Comparison of ENCODE assay signal across 9 cellular contexts in the genomic region with DNA sequence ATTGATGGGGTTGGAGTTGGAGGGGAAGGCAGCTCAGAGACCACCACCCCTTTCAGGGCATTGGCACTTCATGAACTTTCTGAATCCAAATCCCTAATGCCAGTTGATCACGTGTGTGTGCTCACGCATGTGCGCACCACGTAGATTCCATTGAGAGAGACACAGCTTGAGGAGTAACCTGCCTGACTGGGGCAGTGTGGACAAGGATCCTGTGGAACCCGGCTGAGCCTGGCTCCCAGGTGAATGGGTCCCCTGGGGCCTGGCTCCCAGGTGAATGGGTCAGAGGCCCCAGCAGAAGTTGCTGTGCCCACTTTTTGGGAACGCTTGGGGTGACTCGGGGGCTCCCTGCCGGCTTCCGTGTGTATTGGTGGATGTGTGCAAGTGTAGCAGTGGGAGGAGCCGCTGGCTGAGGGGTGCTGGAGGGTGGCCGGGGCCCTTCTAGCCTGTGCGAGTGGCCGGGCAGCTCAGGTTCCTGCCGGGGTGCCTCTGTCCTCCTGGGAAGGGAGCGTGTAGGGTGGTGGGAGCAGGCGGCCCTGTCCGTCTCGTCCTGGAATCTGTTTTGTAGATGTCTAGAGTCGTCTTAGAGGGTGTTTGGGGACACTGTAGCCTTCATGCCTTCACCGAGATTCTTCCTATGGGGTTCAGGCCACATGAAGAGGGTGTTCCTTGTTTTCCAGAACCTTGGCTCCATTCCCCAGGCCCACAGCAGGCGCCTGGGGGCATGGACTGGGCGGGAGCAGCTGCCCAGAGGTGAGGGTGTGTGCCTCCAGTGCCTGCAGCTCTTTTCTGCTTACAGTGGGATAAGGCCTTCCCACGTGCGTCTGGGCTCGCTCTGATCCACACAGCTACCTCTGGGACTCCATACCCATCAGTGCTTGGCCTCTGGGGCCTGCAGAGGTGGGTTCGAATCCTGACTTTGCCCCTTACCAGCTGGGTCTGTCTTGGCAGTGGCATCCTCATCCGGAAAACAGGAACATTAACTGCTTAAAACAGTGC. TPM values are rescaled to one million over a fixed set of nuclear protein-coding genes. Genes with fewer than 3 reads are reported as not detected.
DNase-seq lines count a peak whose midpoint lies in the region; ATAC-seq, FAIRE-seq and TF ChIP-seq lines count a peak whose summit lies in the region.
"Had no signal": no experiment of that assay in that cellular context is flagged by ENCODE, and none has a peak within 500 bp of the region (broad histone marks: within the 10 kb centered on the region; RNA-seq: fewer than 3 reads in every experiment).

No MANE protein-coding gene starts in this region.

- peak overlapping the region; percentile 66 for H3K27ac Mint-ChIP-seq in astrocyte (ENCODE audit: unreplicated experiment)
- H3K27ac Mint-ChIP-seq: HFFc6 had no signal

- no peak for FAIRE-seq in astrocyte (lab: Jason Lieb, UNC)

- CTCF ChIA-PET in A673 (lab: Charles Lee), result no interaction called here

- no TSS peak for BruUV-seq in A673 (replicated peaks; lab: Mats Ljungman, UMichigan)

- peak overlapping the region; percentile 6 for H3K9ac ChIP-seq in astrocyte (ENCODE audit: low read length)

- no peak overlapping the region for H3K4me3 ChIP-seq in astrocyte (ENCODE audit: insufficient read depth, low read depth, low read length)
- H3K4me3 ChIP-seq in mucosa of descending colon, result no peak overlapping the region
- H3K4me3 ChIP-seq in tibial artery, result no peak overlapping the region
- H3K4me3 ChIP-seq in A673 (ENCODE audit: low read depth, low read length, poor library complexity, severe bottlenecking), result no peak overlapping the region

- peaks cover 55% of the 10 kb centered on the region for H4K20me1 ChIP-seq in astrocyte (ENCODE audit: insufficient read depth, low read length)

- no peaks in the 10 kb centered on the region for H3K9me3 Mint-ChIP-seq in astrocyte (ENCODE audit: unreplicated experiment)
- H3K9me3 Mint-ChIP-seq: HFFc6 had no signal

- H3K27me3 Mint-ChIP-seq in astrocyte (ENCODE audit: low read depth, unreplicated experiment), result no peaks in the 10 kb centered on the region

- DNase-seq in activated CD8-positive, alpha-beta memory T cell treated with anti-CD3 and anti-CD28 coated beads, Interleukin-2, amount 50 U/mL, for 4 hours, result peak; percentile 12
- no peak for DNase-seq in activated CD8-positive, alpha-beta memory T cell treated with anti-CD3 and anti-CD28 coated beads for 24 hours
- DNase-seq in astrocyte (ENCODE audit: low read depth) (no peak), mucosa of descending colon (peak in 2 of 3 donors; percentile 39 to 62), tibial artery (no peak), A673 (ENCODE audit: low spot score) (no peak)
- DNase-seq: HFFc6 had no signal

- H3K36me3 Mint-ChIP-seq in astrocyte (ENCODE audit: low read depth, unreplicated experiment), result peaks cover 24% of the 10 kb centered on the region

- H3K4me3 Mint-ChIP-seq in astrocyte (ENCODE audit: unreplicated experiment), result peak overlapping the region; percentile 89
- H3K4me3 Mint-ChIP-seq: HFFc6 had no signal

- H2AFZ ChIP-seq in astrocyte (ENCODE audit: low read depth, low read length), result no peak overlapping the region

- intact Hi-C loops in mucosa of descending colon (cut with DNase I, micrococcal nuclease), result no loop called here
- intact Hi-C loops in tibial artery (cut with DNase I; ENCODE audit: low total_unique reads), result no loop called here
- intact Hi-C loops in A673 (cut with micrococcal nuclease; ENCODE audit: unreplicated experiment), result no loop called here

- ATAC-seq in mucosa of descending colon, result no peak
- ATAC-seq in GM21786 (IDR thresholded peaks at IDR 0.05; ENCODE audit: unreplicated experiment), result no peak
- no peak for ATAC-seq in HG02763 (IDR thresholded peaks at IDR 0.05; ENCODE audit: unreplicated experiment)

- H3K36me3 ChIP-seq in astrocyte (ENCODE audit: insufficient read depth, low read length) (no peaks in the 10 kb centered on the region), mucosa of descending colon (ENCODE audit: low read depth) (no peaks in the 10 kb centered on the region), tibial artery (peaks cover 0 to 22% (median 6%) of the 10 kb centered on the region in 3 donors), A673 (ENCODE audit: insufficient read depth, low read length, poor library complexity, severe bottlenecking) (peaks cover 39% of the 10 kb centered on the region)

- H3K4me1 Mint-ChIP-seq in astrocyte (ENCODE audit: low read depth, unreplicated experiment), result peaks cover 35% of the 10 kb centered on the region

- H3K27ac ChIP-seq in astrocyte (ENCODE audit: low read depth, low read length), result no peak overlapping the region
- H3K27ac ChIP-seq in tibial artery, result peak overlapping the region; percentile 62 to 80
- H3K27ac ChIP-seq in A673 (ENCODE audit: low read depth, low read length, poor library complexity, severe bottlenecking), result no peak overlapping the region

- no peak for TF ChIP-seq CTCF in astrocyte (IDR thresholded peaks at IDR 0.05; ENCODE audit: insufficient read depth, low read depth, low read length)
- TF ChIP-seq CTCF in mucosa of descending colon (IDR thresholded peaks at IDR 0.05), result no peak
- no peak for TF ChIP-seq CTCF in tibial artery (IDR thresholded peaks at IDR 0.05)
- no peak for TF ChIP-seq CTCF in A673 (conservative IDR thresholded peaks at IDR 0.05; ENCODE audit: low read depth, low read length)

- POLR2A ChIA-PET in A673 (lab: Charles Lee; ENCODE audit: low non-redundant PET), result no interaction called here

- H3K27me3 ChIP-seq in astrocyte (ENCODE audit: insufficient read depth, low read length) (no peaks in the 10 kb centered on the region), tibial artery (no peaks in the 10 kb centered on the region), A673 (replicated peaks; ENCODE audit: insufficient read depth, low read depth, low read length, poor library complexity) (no peaks in the 10 kb centered on the region)

- H3K9me3 ChIP-seq in astrocyte (ENCODE audit: insufficient read depth, low read depth, low read length) (no peaks in the 10 kb centered on the region), mucosa of descending colon (no peaks in the 10 kb centered on the region), tibial artery (no peaks in the 10 kb centered on the region), A673 (ENCODE audit: low read depth, low read length, poor library complexity, severe bottlenecking) (no peaks in the 10 kb centered on the region)

- peaks cover 60% of the 10 kb centered on the region for H3K79me2 ChIP-seq in astrocyte (ENCODE audit: insufficient read depth, low read length)

- H3K4me1 ChIP-seq in astrocyte (ENCODE audit: insufficient read depth, low read length) (peaks cover 31% of the 10 kb centered on the region), mucosa of descending colon (ENCODE audit: low read depth) (peaks cover 47% of the 10 kb centered on the region), tibial artery (peaks cover 0 to 83% (median 62%) of the 10 kb centered on the region in 4 donors), A673 (ENCODE audit: insufficient read depth, low read length, poor library complexity, severe bottlenecking) (peaks cover 17% of the 10 kb centered on the region)

- H3K4me2 ChIP-seq in astrocyte (ENCODE audit: low read length), result peak overlapping the region; percentile 84

RNA-seq across cellular contexts. Expression of a gene that starts 3.2 kb away (rescaled TPM):
- total RNA-seq in astrocyte (33.8 and 43.5 TPM in 2 replicates), mucosa of descending colon (10 to 100 TPM; 29.5 to 85.5 (median 36.8) TPM), A673 (2021) (51.7 and 52.7 TPM in 2 replicates)

RNA-seq across cellular contexts. Expression of a gene that starts 43.3 kb away (rescaled TPM):
- 29.2 and 31.1 TPM in 2 replicates for total RNA-seq in astrocyte
- 10 to 100 TPM; 17.6 to 21.0 (median 19.9) TPM for total RNA-seq in mucosa of descending colon
- total RNA-seq in A673 (2021), result 59.4 and 70.9 TPM in 2 replicates

Comparison
In these comparisons a context has a peak if more than half of its experiments do, and no peak if none do; other contexts are left out.
1. DNase-seq: peak in activated CD8-positive, alpha-beta memory T cell treated with anti-CD3 and anti-CD28 coated beads, Interleukin-2, amount 50 U/mL, for 4 hours (single experiment) and mucosa of descending colon (2 of 3); none in activated CD8-positive, alpha-beta memory T cell treated with anti-CD3 and anti-CD28 coated beads for 24 hours (single experiment), astrocyte (single experiment), tibial artery (0 of 2) and A673 (single experiment).
2. H3K27ac ChIP-seq: peak in tibial artery (2 of 2); none in astrocyte (single experiment) and A673 (single experiment).